ENCODE assay signal across 1 cellular context in the genomic region with DNA sequence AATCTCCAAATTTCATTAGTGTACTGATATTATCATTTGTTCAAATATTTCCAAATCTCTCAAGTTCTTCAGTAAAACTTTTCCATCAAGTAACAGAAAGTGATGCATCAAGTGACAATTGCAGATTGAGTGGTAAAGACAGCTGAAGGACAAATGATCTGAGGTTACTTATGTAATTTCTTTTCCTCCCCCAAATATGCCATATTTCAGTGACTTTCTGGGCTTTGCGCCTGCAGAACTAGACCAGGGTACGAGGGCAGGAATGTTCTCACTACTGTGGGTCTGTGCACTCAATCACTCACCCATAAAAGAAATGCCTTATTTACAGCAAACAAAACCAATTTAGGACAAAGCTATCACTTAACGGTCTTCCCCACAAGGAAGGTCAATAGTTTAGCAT.
TF ChIP-seq lines count a peak whose summit lies in the region.

No MANE protein-coding gene starts in this region.

TF ChIP-seq in liver, 16 proteins besides CTCF, POLR2A, EP300 and RAD21:
- no peak for TF ChIP-seq SP1 (IDR thresholded peaks at IDR 0.05)
- TF ChIP-seq, protein P1, sequence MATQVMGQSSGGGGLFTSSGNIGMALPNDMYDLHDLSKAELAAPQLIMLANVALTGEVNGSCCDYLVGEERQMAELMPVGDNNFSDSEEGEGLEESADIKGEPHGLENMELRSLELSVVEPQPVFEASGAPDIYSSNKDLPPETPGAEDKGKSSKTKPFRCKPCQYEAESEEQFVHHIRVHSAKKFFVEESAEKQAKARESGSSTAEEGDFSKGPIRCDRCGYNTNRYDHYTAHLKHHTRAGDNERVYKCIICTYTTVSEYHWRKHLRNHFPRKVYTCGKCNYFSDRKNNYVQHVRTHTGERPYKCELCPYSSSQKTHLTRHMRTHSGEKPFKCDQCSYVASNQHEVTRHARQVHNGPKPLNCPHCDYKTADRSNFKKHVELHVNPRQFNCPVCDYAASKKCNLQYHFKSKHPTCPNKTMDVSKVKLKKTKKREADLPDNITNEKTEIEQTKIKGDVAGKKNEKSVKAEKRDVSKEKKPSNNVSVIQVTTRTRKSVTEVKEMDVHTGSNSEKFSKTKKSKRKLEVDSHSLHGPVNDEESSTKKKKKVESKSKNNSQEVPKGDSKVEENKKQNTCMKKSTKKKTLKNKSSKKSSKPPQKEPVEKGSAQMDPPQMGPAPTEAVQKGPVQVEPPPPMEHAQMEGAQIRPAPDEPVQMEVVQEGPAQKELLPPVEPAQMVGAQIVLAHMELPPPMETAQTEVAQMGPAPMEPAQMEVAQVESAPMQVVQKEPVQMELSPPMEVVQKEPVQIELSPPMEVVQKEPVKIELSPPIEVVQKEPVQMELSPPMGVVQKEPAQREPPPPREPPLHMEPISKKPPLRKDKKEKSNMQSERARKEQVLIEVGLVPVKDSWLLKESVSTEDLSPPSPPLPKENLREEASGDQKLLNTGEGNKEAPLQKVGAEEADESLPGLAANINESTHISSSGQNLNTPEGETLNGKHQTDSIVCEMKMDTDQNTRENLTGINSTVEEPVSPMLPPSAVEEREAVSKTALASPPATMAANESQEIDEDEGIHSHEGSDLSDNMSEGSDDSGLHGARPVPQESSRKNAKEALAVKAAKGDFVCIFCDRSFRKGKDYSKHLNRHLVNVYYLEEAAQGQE (IDR thresholded peaks at IDR 0.05): no peak
- TF ChIP-seq GABPA (IDR thresholded peaks at IDR 0.05 in 1 of 2, conservative IDR thresholded peaks at IDR 0.05 in 1 of 2): no peak
- no peak for TF ChIP-seq RXRA (IDR thresholded peaks at IDR 0.05)
- TF ChIP-seq, protein P2, sequence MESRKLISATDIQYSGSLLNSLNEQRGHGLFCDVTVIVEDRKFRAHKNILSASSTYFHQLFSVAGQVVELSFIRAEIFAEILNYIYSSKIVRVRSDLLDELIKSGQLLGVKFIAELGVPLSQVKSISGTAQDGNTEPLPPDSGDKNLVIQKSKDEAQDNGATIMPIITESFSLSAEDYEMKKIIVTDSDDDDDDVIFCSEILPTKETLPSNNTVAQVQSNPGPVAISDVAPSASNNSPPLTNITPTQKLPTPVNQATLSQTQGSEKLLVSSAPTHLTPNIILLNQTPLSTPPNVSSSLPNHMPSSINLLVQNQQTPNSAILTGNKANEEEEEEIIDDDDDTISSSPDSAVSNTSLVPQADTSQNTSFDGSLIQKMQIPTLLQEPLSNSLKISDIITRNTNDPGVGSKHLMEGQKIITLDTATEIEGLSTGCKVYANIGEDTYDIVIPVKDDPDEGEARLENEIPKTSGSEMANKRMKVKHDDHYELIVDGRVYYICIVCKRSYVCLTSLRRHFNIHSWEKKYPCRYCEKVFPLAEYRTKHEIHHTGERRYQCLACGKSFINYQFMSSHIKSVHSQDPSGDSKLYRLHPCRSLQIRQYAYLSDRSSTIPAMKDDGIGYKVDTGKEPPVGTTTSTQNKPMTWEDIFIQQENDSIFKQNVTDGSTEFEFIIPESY (IDR thresholded peaks at IDR 0.05): no peak
- no peak for TF ChIP-seq FOXA2 (IDR thresholded peaks at IDR 0.05)
- TF ChIP-seq TAF1 (conservative IDR thresholded peaks at IDR 0.05): no peak
- no peak for TF ChIP-seq JUND (IDR thresholded peaks at IDR 0.05)
